In genomic region chr12:3795096-3795799, GRCh38 we compare ENCODE assay signal across 1 cellular context.
A peak's percentile ranks its signal among the peaks of the same experiment; 100 is the strongest.
TF ChIP-seq lines count a peak whose summit lies in the region.

No MANE protein-coding gene starts in this region.

TF ChIP-seq in HepG2, 621 proteins besides CTCF, POLR2A, EP300 and RAD21 (continued from another document and continues in another):
- no peak for TF ChIP-seq ZHX1 (CRISPR knock-in tag; IDR thresholded peaks at IDR 0.05; ENCODE audit: low read depth)
- TF ChIP-seq MED1 (CRISPR knock-in tag; IDR thresholded peaks at IDR 0.05), result 0 out of 2 replicates have a peak, but pooled peaks have one; percentile 11
- TF ChIP-seq PRDM4 (CRISPR knock-in tag; IDR thresholded peaks at IDR 0.05; ENCODE audit: borderline replicate concordance), result no peak
- no peak for TF ChIP-seq SMAD9 (CRISPR knock-in tag; IDR thresholded peaks at IDR 0.05)
- no peak for TF ChIP-seq SKI (IDR thresholded peaks at IDR 0.05; ENCODE audit: partially characterized antibody)
- no peak for TF ChIP-seq SOX6 (IDR thresholded peaks at IDR 0.05)
- TF ChIP-seq SOX6 (CRISPR knock-in tag; IDR thresholded peaks at IDR 0.05), result 0 out of 2 replicates have a peak, but pooled peaks have one; percentile 25
- no peak for TF ChIP-seq NFE2 (CRISPR knock-in tag; IDR thresholded peaks at IDR 0.05)
- TF ChIP-seq TCF7L2 (IDR thresholded peaks at IDR 0.05; ENCODE audit: low read depth, low read length), result no peak
- TF ChIP-seq ZNF543 (CRISPR knock-in tag; IDR thresholded peaks at IDR 0.05), result no peak
- TF ChIP-seq HNRNPK (IDR thresholded peaks at IDR 0.05; ENCODE audit: low read depth, low read length, poor library complexity, severe bottlenecking), result no peak
- no peak for TF ChIP-seq ZNF740 (CRISPR knock-in tag; IDR thresholded peaks at IDR 0.05)
- TF ChIP-seq ZNF775 (CRISPR knock-in tag; IDR thresholded peaks at IDR 0.05; ENCODE audit: borderline replicate concordance), result no peak
- TF ChIP-seq PHB2 (IDR thresholded peaks at IDR 0.05; ENCODE audit: partially characterized antibody), result no peak
- TF ChIP-seq KIAA2018 (CRISPR knock-in tag; IDR thresholded peaks at IDR 0.05; ENCODE audit: borderline replicate concordance), result no peak
- 0 out of 2 replicates have a peak, but pooled peaks have one; percentile 15 for TF ChIP-seq HNF1B (CRISPR knock-in tag; IDR thresholded peaks at IDR 0.05)
- TF ChIP-seq NFKBIZ (CRISPR knock-in tag; IDR thresholded peaks at IDR 0.05), result no peak
- no peak for TF ChIP-seq CSRNP1 (CRISPR knock-in tag; IDR thresholded peaks at IDR 0.05)
- TF ChIP-seq SRY (CRISPR knock-in tag; IDR thresholded peaks at IDR 0.05), result no peak
- no peak for TF ChIP-seq ZNF225 (CRISPR knock-in tag; IDR thresholded peaks at IDR 0.05)
- no peak for TF ChIP-seq AHR (CRISPR knock-in tag; IDR thresholded peaks at IDR 0.05)
- no peak for TF ChIP-seq AGO1 (IDR thresholded peaks at IDR 0.05; ENCODE audit: low read depth, low read length, poor library complexity, severe bottlenecking)
- peak; percentile 86; the same call in 1 of the 2 replicates for TF ChIP-seq ZNF33A (CRISPR knock-in tag; IDR thresholded peaks at IDR 0.05; ENCODE audit: borderline replicate concordance)
- TF ChIP-seq SAFB2 (CRISPR knock-in tag; IDR thresholded peaks at IDR 0.05; ENCODE audit: borderline replicate concordance, low read depth), result no peak
- no peak for TF ChIP-seq ZBTB39 (CRISPR knock-in tag; IDR thresholded peaks at IDR 0.05)
- no peak for TF ChIP-seq MXD1 (CRISPR knock-in tag; IDR thresholded peaks at IDR 0.05)
- no peak for TF ChIP-seq ZFP36L2 (CRISPR knock-in tag; IDR thresholded peaks at IDR 0.05)
- no peak for TF ChIP-seq ZFP82 (CRISPR knock-in tag; IDR thresholded peaks at IDR 0.05; ENCODE audit: borderline replicate concordance)
- TF ChIP-seq SIX4 (CRISPR knock-in tag; IDR thresholded peaks at IDR 0.05), result peak; percentile 80
- TF ChIP-seq ZNF367 (CRISPR knock-in tag; IDR thresholded peaks at IDR 0.05; ENCODE audit: borderline replicate concordance), result no peak
- no peak for TF ChIP-seq ZNF138 (CRISPR knock-in tag; IDR thresholded peaks at IDR 0.05; ENCODE audit: low read depth)
- no peak for TF ChIP-seq GTF2F1 (IDR thresholded peaks at IDR 0.05; ENCODE audit: low read length)
- no peak for TF ChIP-seq E2F2 (CRISPR knock-in tag; IDR thresholded peaks at IDR 0.05; ENCODE audit: borderline replicate concordance)
- TF ChIP-seq HNRNPLL (IDR thresholded peaks at IDR 0.05; ENCODE audit: low read depth, low read length, poor library complexity, severe bottlenecking), result no peak
